Comparison of ENCODE assay signal across 9 cellular contexts in the genomic region with DNA sequence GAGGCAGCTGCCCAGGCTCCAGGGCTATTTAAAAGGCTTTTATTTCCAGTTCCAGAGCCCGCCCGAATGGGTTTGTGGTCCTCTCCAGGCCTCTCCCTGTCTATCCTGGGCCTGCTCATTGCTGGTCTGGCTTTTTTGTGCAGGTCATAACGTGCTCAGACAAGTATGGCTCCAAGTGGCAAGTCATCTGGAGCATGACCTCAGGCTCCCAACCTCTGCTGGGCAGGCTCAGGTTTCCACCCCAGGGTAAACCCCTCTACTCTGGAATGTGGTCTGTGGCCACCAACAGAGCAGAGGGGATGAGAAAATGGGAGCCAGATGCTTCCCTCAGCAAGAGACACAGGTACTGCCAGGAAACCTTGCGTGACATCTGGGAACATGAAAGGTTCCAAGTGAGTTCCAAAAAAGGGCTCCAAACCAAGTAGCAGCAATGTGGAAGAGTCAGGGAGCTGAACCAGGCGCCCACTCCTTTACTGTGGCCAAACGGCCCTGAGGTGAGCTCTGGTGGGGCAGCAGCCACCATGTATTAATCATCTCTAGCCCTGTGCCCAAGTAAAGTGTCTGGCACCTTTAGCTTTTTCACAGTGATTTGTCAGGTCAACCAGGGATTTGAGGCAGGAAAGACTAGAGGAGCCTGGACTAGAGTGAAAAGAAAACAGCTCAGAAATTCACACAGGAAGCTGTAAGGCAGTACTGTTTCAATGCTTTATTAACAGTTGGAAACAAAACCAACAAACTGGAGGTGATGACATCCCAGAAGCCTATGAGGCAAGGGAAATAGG. TPM values are rescaled to one million over a fixed set of nuclear protein-coding genes. Genes with fewer than 3 reads are reported as not detected.
A peak's percentile ranks its signal among the peaks of the same experiment; 100 is the strongest.
DNase-seq lines count a peak whose midpoint lies in the region; ATAC-seq lines count a peak whose summit lies in the region.
"Had no signal": no experiment of that assay in that cellular context is flagged by ENCODE, and none has a peak within 500 bp of the region (broad histone marks: within the 10 kb centered on the region; RNA-seq: fewer than 3 reads in every experiment).

No MANE protein-coding gene starts in this region.

- peaks cover 26% of the 10 kb centered on the region for H3K4me1 Mint-ChIP-seq in activated naive CD8-positive, alpha-beta T cell (ENCODE audit: low read depth)

- H3K9me3 Mint-ChIP-seq in activated naive CD8-positive, alpha-beta T cell (ENCODE audit: low read depth), result no peaks in the 10 kb centered on the region

- ATAC-seq in HG03175 (IDR thresholded peaks at IDR 0.05; ENCODE audit: unreplicated experiment), result peak; percentile 4

- DNase-seq in NCI-H510A (lab: John Stamatoyannopoulos, UW) (peak; percentile 14), NCI-H510A treated with DMSO at 0.1 percent for 48 hours (lab: John Stamatoyannopoulos, UW) (no peak), iPS-NIHi7 (ENCODE audit: extremely low spot score) (peak; percentile 70), NOMO-1 treated with dmso at 0.1 percent for 144 hours (lab: John Stamatoyannopoulos, UW; ENCODE audit: unreplicated experiment) (no peak)
- DNase-seq in NK-92 treated with Interleukin-12 subunit alpha and Interleukin-12 subunit beta, amount 100 ng/mL, for 24 hours (lab: John Stamatoyannopoulos, UW), result no peak

- H3K27me3 Mint-ChIP-seq in activated naive CD8-positive, alpha-beta T cell, result no peaks in the 10 kb centered on the region

- H3K27ac ChIP-seq in temporal lobe (ENCODE audit: low read depth, low read length), result peak overlapping the region; percentile 94
- H3K27ac ChIP-seq: C4-2B had no signal

- H3K36me3 Mint-ChIP-seq in activated naive CD8-positive, alpha-beta T cell, result peaks cover 2% of the 10 kb centered on the region

- peak overlapping the region; percentile 16 for H3K27ac Mint-ChIP-seq in activated naive CD8-positive, alpha-beta T cell

- H3K4me3 Mint-ChIP-seq in activated naive CD8-positive, alpha-beta T cell, result peak overlapping the region; percentile 90

RNA-seq across cellular contexts. Expression of a gene that starts 25.6 kb away (rescaled TPM):
- 4.7 TPM for total RNA-seq in temporal lobe

RNA-seq across cellular contexts. Expression of a gene that starts 29.7 kb away (rescaled TPM):
- 87.3 TPM for total RNA-seq in temporal lobe

RNA-seq across cellular contexts. Expression of a gene that starts 38.8 kb away (rescaled TPM):
- total RNA-seq in temporal lobe, result 45.7 TPM

Comparison
In these comparisons a context has a peak if more than half of its experiments do, and no peak if none do; other contexts are left out.
1. DNase-seq: peak in NCI-H510A (single experiment) and iPS-NIHi7 (single experiment); none in NCI-H510A treated with DMSO at 0.1 percent for 48 hours (single experiment), NOMO-1 treated with dmso at 0.1 percent for 144 hours (single experiment) and NK-92 treated with Interleukin-12 subunit alpha and Interleukin-12 subunit beta, amount 100 ng/mL, for 24 hours (single experiment).